In the genomic region with DNA sequence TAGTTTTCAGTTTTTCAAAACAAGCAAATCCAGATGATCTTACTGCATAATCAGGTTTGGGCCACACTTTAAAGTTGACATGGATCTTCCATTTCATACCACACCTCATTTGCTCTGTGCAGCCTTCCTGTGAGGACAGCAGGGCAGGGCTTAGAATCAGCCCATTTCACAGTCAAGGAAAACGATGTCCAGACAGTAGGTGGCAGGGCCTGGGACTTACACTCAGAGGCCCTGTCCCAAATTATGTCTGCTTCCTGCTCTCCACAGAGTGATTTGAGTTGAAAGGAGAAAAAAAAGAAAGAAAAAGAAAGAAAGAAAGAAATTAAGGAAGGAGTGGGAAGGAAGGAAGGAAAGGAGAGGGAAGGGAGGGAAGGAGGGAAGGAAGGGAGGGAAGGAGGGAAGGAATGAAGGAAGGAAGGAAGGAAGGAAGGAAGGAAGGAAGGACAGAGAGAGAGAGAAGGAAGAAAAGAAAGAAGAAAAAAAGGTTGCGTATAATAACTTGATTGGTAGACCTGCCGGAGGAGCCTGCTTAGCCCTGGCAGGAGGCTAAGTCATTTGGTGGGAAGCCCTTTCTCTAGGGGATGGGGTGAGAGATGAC, we compare ENCODE assay signal across 13 cellular contexts. TPM values are rescaled to one million over a fixed set of nuclear protein-coding genes. Genes with fewer than 3 reads are reported as not detected.
A peak's percentile ranks its signal among the peaks of the same experiment; 100 is the strongest.
DNase-seq lines count a peak whose midpoint lies in the region; ATAC-seq and TF ChIP-seq lines count a peak whose summit lies in the region.
"Had no signal": no experiment of that assay in that cellular context is flagged by ENCODE, and none has a peak within 500 bp of the region (broad histone marks: within the 10 kb centered on the region; RNA-seq: fewer than 3 reads in every experiment).

No MANE protein-coding gene starts in this region.

- H3K4me3 ChIP-seq in SK-N-MC (no peak overlapping the region), fibroblast of lung (replicated peaks in 1 of 4; ENCODE audit: control extremely low read depth in 1 of 4, insufficient read depth in 1 of 4, low read depth in 3 of 4, low read length in 4 of 4) (no peak overlapping the region), testis (no peak overlapping the region)
- H3K4me3 ChIP-seq: GM12878, prostate gland had no signal

- 87 to 92% methylated on average over 3 of the region's 3 CpGs for WGBS in testis, 2 donors

- peak; percentile 49 for DNase-seq in activated CD8-positive, alpha-beta memory T cell treated with anti-CD3 and anti-CD28 coated beads for 24 hours
- no peak for DNase-seq in activated CD8-positive, alpha-beta memory T cell treated with anti-CD3 and anti-CD28 coated beads, Interleukin-2, amount 50 U/mL, for 4 hours
- no peak for DNase-seq in SK-N-MC (ENCODE audit: low read depth, low spot score)
- no peak for DNase-seq in fibroblast of lung (ENCODE audit: low read depth in 2 of 2)
- peak; percentile 11 for DNase-seq in testis
- no peak for DNase-seq in NAMALWA (ENCODE audit: low spot score)
- no peak for DNase-seq in SW 1271 (lab: John Stamatoyannopoulos, UW)
- DNase-seq: NCI-H187 treated with DMSO at 0.1 percent for 48 hours had no signal

- H2AFZ ChIP-seq in fibroblast of lung (ENCODE audit: low read length), result no peak overlapping the region

- no peak for ATAC-seq in HG02884 (IDR thresholded peaks at IDR 0.05; ENCODE audit: unreplicated experiment)

- peak overlapping the region; percentile 72 for H3K4me2 ChIP-seq in fibroblast of lung (ENCODE audit: extremely low read depth, insufficient read depth, low read length)

- no peaks in the 10 kb centered on the region for H4K20me1 ChIP-seq in fibroblast of lung (ENCODE audit: control insufficient read depth, extremely low read depth, insufficient read depth, low read length)

- H3K9ac ChIP-seq in SK-N-MC (ENCODE audit: insufficient read length) (no peak overlapping the region), fibroblast of lung (ENCODE audit: insufficient read depth, low read length) (no peak overlapping the region)

- TF ChIP-seq POLR2A in testis (IDR thresholded peaks at IDR 0.05), result no peak

- intact Hi-C loops in testis (cut with DNase I; ENCODE audit: low total_unique reads), result loop anchor here (10.0 kb wide), 1 partner anchor 108 kb away; no protein-coding TSS in a partner anchor

- no peaks in the 10 kb centered on the region for H3K36me3 ChIP-seq in SK-N-MC (ENCODE audit: insufficient read depth, low read length)
- no peaks in the 10 kb centered on the region for H3K36me3 ChIP-seq in fibroblast of lung (ENCODE audit: control insufficient read depth, insufficient read depth, low read length)
- H3K36me3 ChIP-seq in testis (ENCODE audit: low read depth, missing control alignments), result no peaks in the 10 kb centered on the region
- H3K36me3 ChIP-seq: prostate gland had no signal

- H3K9me3 ChIP-seq in SK-N-MC (ENCODE audit: low read depth, low read length), result no peaks in the 10 kb centered on the region
- no peaks in the 10 kb centered on the region for H3K9me3 ChIP-seq in fibroblast of lung (ENCODE audit: control insufficient read depth, insufficient read depth, low read depth, low read length)
- no peaks in the 10 kb centered on the region for H3K9me3 ChIP-seq in testis
- H3K9me3 ChIP-seq: prostate gland had no signal

- TF ChIP-seq CTCF in fibroblast of lung (conservative IDR thresholded peaks at IDR 0.05 in 1 of 2, IDR thresholded peaks at IDR 0.05 in 1 of 2; ENCODE audit: low read depth in 1 of 2, low read length in 2 of 2), result no peak
- no peak for TF ChIP-seq CTCF in testis (IDR thresholded peaks at IDR 0.05)

- H3K27ac ChIP-seq in SK-N-MC (peak overlapping the region; percentile 63; the same call in 1 of the 2 replicates), fibroblast of lung (ENCODE audit: insufficient read depth, low read length) (no peak overlapping the region), testis (no peak overlapping the region)
- H3K27ac ChIP-seq: prostate gland had no signal

- H3K4me1 ChIP-seq in fibroblast of lung (ENCODE audit: control insufficient read depth, extremely low read depth, insufficient read depth, low read length), result peaks cover 12% of the 10 kb centered on the region
- no peaks in the 10 kb centered on the region for H3K4me1 ChIP-seq in testis
- H3K4me1 ChIP-seq: prostate gland had no signal

- no peaks in the 10 kb centered on the region for H3K79me2 ChIP-seq in fibroblast of lung (ENCODE audit: control insufficient read depth, insufficient read depth, low read length)

- peaks cover 3% of the 10 kb centered on the region for H3K27me3 ChIP-seq in fibroblast of lung (ENCODE audit: control insufficient read depth, insufficient read depth, low read length)
- no peaks in the 10 kb centered on the region for H3K27me3 ChIP-seq in testis

RNA-seq across cellular contexts. Expression of gene TSKU, which starts 23.6 kb away (rescaled TPM):
- total RNA-seq in fibroblast of lung, result 5.0 and 5.1 TPM in 2 replicates
- polyA plus RNA-seq in fibroblast of lung, result 4.5 and 10.6 TPM in 2 replicates
- polyA plus RNA-seq in fibroblast of lung (2012), result 6.1 and 16.1 TPM in 2 replicates
- 8.2 and 21.6 TPM in 2 replicates for polyA minus RNA-seq in fibroblast of lung (ENCODE audit: low replicate concordance)
- total RNA-seq in testis, result 10 to 100 TPM; 17.1 to 30.2 TPM
- polyA plus RNA-seq in testis (ENCODE audit: insufficient read depth, low read depth, low replicate concordance), result 25.9 TPM
- total RNA-seq: activated B cell treated with CpG ODN at 0.5 μM for 24 hours; natural killer cell treated with Interleukin-12 subunit alpha and Interleukin-12 subunit beta and Interleukin-15 and Interleukin-18, amount 100 ng/mL, for 72 hours had no signal

RNA-seq across cellular contexts. Expression of gene ACER3, which starts 54.0 kb away (rescaled TPM):
- total RNA-seq in fibroblast of lung (5.6 and 6.1 TPM in 2 replicates), testis (10 to 100 TPM; 14.6 to 23.7 TPM)
- polyA plus RNA-seq in fibroblast of lung (11.8 and 22.3 TPM in 2 replicates), testis (ENCODE audit: insufficient read depth, low read depth, low replicate concordance) (34.8 TPM)
- 6.5 and 12.2 TPM in 2 replicates for polyA plus RNA-seq in fibroblast of lung (2012)
- polyA minus RNA-seq in fibroblast of lung (ENCODE audit: low replicate concordance), result 1.6 and 2.8 TPM in 2 replicates

Comparison
In these comparisons a context has a peak if more than half of its experiments do, and no peak if none do; other contexts are left out.
1. DNase-seq: peak in activated CD8-positive, alpha-beta memory T cell treated with anti-CD3 and anti-CD28 coated beads for 24 hours (single experiment) and testis (single experiment); none in activated CD8-positive, alpha-beta memory T cell treated with anti-CD3 and anti-CD28 coated beads, Interleukin-2, amount 50 U/mL, for 4 hours (single experiment), SK-N-MC (single experiment), fibroblast of lung (0 of 2), NAMALWA (single experiment) and SW 1271 (0 of 2).